ENCODE assay signal across 9 cellular contexts in the genomic region with DNA sequence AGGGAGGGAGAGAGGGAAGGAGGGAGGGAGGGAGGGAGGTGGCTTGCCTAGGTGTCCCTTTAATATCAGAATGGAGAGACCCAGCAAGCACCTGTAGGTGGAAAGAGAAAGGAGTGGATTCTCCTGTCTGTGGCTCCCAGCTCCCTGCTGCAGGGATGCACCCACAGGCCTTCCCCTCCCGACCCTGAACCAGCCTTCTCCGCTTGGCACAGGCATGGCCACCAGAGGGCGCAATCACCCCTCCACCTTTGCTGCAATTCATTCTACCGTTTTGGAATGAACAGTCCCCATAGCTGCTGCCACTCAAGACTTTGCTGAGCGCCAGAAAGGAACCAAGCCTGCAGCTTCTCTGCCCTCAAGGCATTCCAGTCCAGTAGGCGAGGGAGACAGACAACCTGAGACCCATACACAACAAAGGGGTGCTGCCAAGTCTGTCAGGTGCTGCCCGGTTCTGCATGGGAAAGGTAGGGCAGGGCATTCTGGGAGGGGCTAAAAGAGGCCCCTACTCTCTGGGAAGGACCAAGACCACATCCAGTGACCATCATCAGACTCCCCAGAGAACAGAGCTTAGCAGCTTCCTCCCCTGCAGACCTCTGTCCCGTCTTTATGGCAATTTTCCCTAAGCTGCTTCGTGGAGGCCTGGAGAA. TPM values are rescaled to one million over a fixed set of nuclear protein-coding genes. Genes with fewer than 3 reads are reported as not detected.
DNase-seq lines count a peak whose midpoint lies in the region; ATAC-seq and TF ChIP-seq lines count a peak whose summit lies in the region.
"Had no signal": no experiment of that assay in that cellular context is flagged by ENCODE, and none has a peak within 500 bp of the region (broad histone marks: within the 10 kb centered on the region; RNA-seq: fewer than 3 reads in every experiment).

No MANE protein-coding gene starts in this region.

- no peaks in the 10 kb centered on the region for H4K20me1 ChIP-seq in SK-N-SH (ENCODE audit: insufficient read depth)

- H2AFZ ChIP-seq in SK-N-SH (ENCODE audit: low read depth) = no peak overlapping the region
- H2AFZ ChIP-seq in parathyroid adenoma = no peak overlapping the region

- peak; percentile 60 for ATAC-seq in gastroesophageal sphincter

- no peak overlapping the region for H3K27ac ChIP-seq in SK-N-SH (ENCODE audit: low read depth in 2 of 2, low read length in 1 of 2)
- no peak overlapping the region for H3K27ac ChIP-seq in gastroesophageal sphincter
- no peak overlapping the region for H3K27ac ChIP-seq in parathyroid adenoma
- no peak overlapping the region for H3K27ac ChIP-seq in tibial nerve

- H3K9ac ChIP-seq in SK-N-SH (no peak overlapping the region), parathyroid adenoma (no peak overlapping the region)

- TF ChIP-seq CTCF in SK-N-SH (IDR thresholded peaks at IDR 0.05) (peak; percentile 88), gastroesophageal sphincter (IDR thresholded peaks at IDR 0.05) (peak in 3 of 4 experiments; percentile 77 to 92 (median 91)), parathyroid adenoma (IDR thresholded peaks at IDR 0.05) (peak; percentile 93), tibial nerve (IDR thresholded peaks at IDR 0.05) (peak; percentile 85 to 97 (median 89))

- peaks cover 15% of the 10 kb centered on the region for H3F3A ChIP-seq in SK-N-SH (replicated peaks; ENCODE audit: insufficient read depth)

- H3K4me2 ChIP-seq in SK-N-SH (no peak overlapping the region), parathyroid adenoma (ENCODE audit: low read length) (no peak overlapping the region)

- TF ChIP-seq POLR2A in gastroesophageal sphincter (IDR thresholded peaks at IDR 0.05) (no peak), tibial nerve (IDR thresholded peaks at IDR 0.05) (no peak)

- H3K79me2 ChIP-seq in SK-N-SH (ENCODE audit: insufficient read depth) (no peaks in the 10 kb centered on the region), parathyroid adenoma (no peaks in the 10 kb centered on the region)

- peaks cover 12 to 19% of the 10 kb centered on the region in 2 experiments; a peak in 3 of 4 replicates for H3K4me1 ChIP-seq in SK-N-SH (ENCODE audit: control insufficient read depth in 1 of 2, insufficient read depth in 2 of 2, low read depth in 1 of 2, low read length in 1 of 2)
- peaks cover 0 to 58% (median 16%) of the 10 kb centered on the region in 3 donors for H3K4me1 ChIP-seq in gastroesophageal sphincter
- peaks cover 5% of the 10 kb centered on the region for H3K4me1 ChIP-seq in parathyroid adenoma
- peaks cover 0 to 35% (median 15%) of the 10 kb centered on the region in 4 donors for H3K4me1 ChIP-seq in tibial nerve

- no peaks in the 10 kb centered on the region for H3K9me2 ChIP-seq in SK-N-SH

- H3K4me3 ChIP-seq in MG63 (no peak overlapping the region), SK-N-SH (ENCODE audit: low read depth in 2 of 2, low read length in 1 of 2) (peak overlapping the region in 1 of 2 experiments; percentile 38; a peak in 1 of 4 replicates), gastroesophageal sphincter (no peak overlapping the region), parathyroid adenoma (ENCODE audit: low read depth, low read length) (no peak overlapping the region), tibial nerve (no peak overlapping the region)
- H3K4me3 ChIP-seq: skin epidermis had no signal

- TF ChIP-seq EP300 in SK-N-SH (IDR thresholded peaks at IDR 0.05; ENCODE audit: borderline replicate concordance in 1 of 2, low read depth in 1 of 2, low read length in 1 of 2) (no peak), gastroesophageal sphincter (IDR thresholded peaks at IDR 0.05) (no peak), tibial nerve (IDR thresholded peaks at IDR 0.05) (peak in 1 of 2 donors; percentile 42)

- no peaks in the 10 kb centered on the region for H3K36me3 ChIP-seq in MG63
- H3K36me3 ChIP-seq in SK-N-SH (replicated peaks in 1 of 2; ENCODE audit: control insufficient read depth in 1 of 2, insufficient read depth in 2 of 2, low read length in 1 of 2) = peaks cover 0 to 5% of the 10 kb centered on the region in 2 experiments
- peaks cover 0 to 3% of the 10 kb centered on the region in 2 donors for H3K36me3 ChIP-seq in gastroesophageal sphincter
- H3K36me3 ChIP-seq in parathyroid adenoma (ENCODE audit: control insufficient read depth, insufficient read depth, low read length) = no peaks in the 10 kb centered on the region
- peaks cover 0 to 11% (median 0%) of the 10 kb centered on the region in 3 donors for H3K36me3 ChIP-seq in tibial nerve

- POLR2A ChIA-PET in SK-N-SH (lab: Yijun Ruan, JAX) = interaction anchor here (0.8 to 2.6 kb wide), 5 partner anchors 18 to 225 kb away, joined by 3 to 16 read pairs (median 3); a partner anchor contains a TSS

- peak; percentile 78 for DNase-seq in SIG-M5 treated with dmso at 0.1 percent for 504 hours (lab: John Stamatoyannopoulos, UW; ENCODE audit: unreplicated experiment)
- DNase-seq in SIG-M5 (lab: John Stamatoyannopoulos, UW) = no peak
- DNase-seq in MG63 = peak; percentile 68
- peak; percentile 93 for DNase-seq in SK-N-SH
- peak; percentile 79 to 90 (median 86) for DNase-seq in activated naive CD4-positive, alpha-beta T cell (lab: John Stamatoyannopoulos, UW)
- peak; percentile 82 to 90 for DNase-seq in tibial nerve (ENCODE audit: low spot score in 2 of 2)

- H3K27me3 ChIP-seq in MG63 = no peaks in the 10 kb centered on the region
- H3K27me3 ChIP-seq in SK-N-SH (ENCODE audit: insufficient read depth) = no peaks in the 10 kb centered on the region
- H3K27me3 ChIP-seq in gastroesophageal sphincter = no peaks in the 10 kb centered on the region
- H3K27me3 ChIP-seq in parathyroid adenoma (ENCODE audit: control insufficient read depth, insufficient read depth, low read length) = no peaks in the 10 kb centered on the region
- H3K27me3 ChIP-seq in tibial nerve = no peaks in the 10 kb centered on the region

- H3K9me3 ChIP-seq in MG63 (no peaks in the 10 kb centered on the region), SK-N-SH (no peaks in the 10 kb centered on the region), gastroesophageal sphincter (no peaks in the 10 kb centered on the region), parathyroid adenoma (ENCODE audit: control insufficient read depth, low read length) (no peaks in the 10 kb centered on the region), tibial nerve (no peaks in the 10 kb centered on the region)

- WGBS in SK-N-SH (ENCODE audit: low lambda C conversion rate) = 50% methylated on average over 6 of the region's 9 CpGs
- WGBS in gastroesophageal sphincter (ENCODE audit: low coverage in 1 of 2), 2 donors = 0% methylated on average over 2 of the region's 9 CpGs; no CpG with 5 or more reads in 1 of the 2 donors
- WGBS in tibial nerve, 2 donors = 24 to 32% methylated on average over 8 to 9 of the region's 9 CpGs

- CTCF ChIA-PET in SK-N-SH (lab: Yijun Ruan, JAX) = interaction anchor here (0.6 to 16.1 kb wide), 65 partner anchors 10 to 279 kb away, joined by 3 to 257 read pairs (median 4); a partner anchor contains a TSS

- peak; percentile 81 for TF ChIP-seq RAD21 in SK-N-SH (IDR thresholded peaks at IDR 0.05; ENCODE audit: low read length)

TF ChIP-seq in SK-N-SH, 30 proteins besides CTCF, POLR2A, EP300 and RAD21 (continues in another document):
- peak; percentile 63 for TF ChIP-seq NFIC (IDR thresholded peaks at IDR 0.05; ENCODE audit: borderline replicate concordance)
- TF ChIP-seq SMC3 (IDR thresholded peaks at IDR 0.05; ENCODE audit: low read depth, low read length) = peak; percentile 86

RNA-seq across cellular contexts. Expression of a gene that starts 4.9 kb away (rescaled TPM):
- not detected in 2 replicates for total RNA-seq in MG63 (2014; rRNA removed; shearing (Covaris generic); ENCODE audit: low replicate concordance)
- polyA plus RNA-seq in SK-N-SH (2012; rRNA removed) = 0.12 TPM in 1 of 2 replicates, not detected in the other
- not detected in 2 replicates for polyA plus RNA-seq in SK-N-SH (2012; cell fraction: cytosol; rRNA removed)
- polyA plus RNA-seq in SK-N-SH (2012; cell fraction: nucleus; rRNA removed) = 0.31 and 0.38 TPM in 2 replicates
- not detected for total RNA-seq in gastroesophageal sphincter
- under 1 TPM in 2 of 4 donors, not detected in 2; 0.30 to 0.39 TPM for total RNA-seq in tibial nerve

RNA-seq across cellular contexts. Expression of a gene that starts 18.5 kb away (rescaled TPM):
- total RNA-seq in MG63 (2014; rRNA removed; shearing (Covaris generic); ENCODE audit: low replicate concordance) = 37.4 and 100 TPM in 2 replicates
- polyA plus RNA-seq in SK-N-SH (2012; rRNA removed) = 157 and 188 TPM in 2 replicates
- 81.6 and 132 TPM in 2 replicates for polyA plus RNA-seq in SK-N-SH (2012; cell fraction: cytosol; rRNA removed)
- polyA plus RNA-seq in SK-N-SH (2012; cell fraction: nucleus; rRNA removed) = 125 and 150 TPM in 2 replicates
- total RNA-seq in gastroesophageal sphincter (10 to 100 TPM; 46.8 to 79.5 (median 69.2) TPM), tibial nerve (10 to 100 TPM; 59.2 to 72.9 (median 60.4) TPM)

RNA-seq across cellular contexts. Expression of a gene that starts 22.5 kb away (rescaled TPM):
- total RNA-seq in MG63 (2014; rRNA removed; shearing (Covaris generic); ENCODE audit: low replicate concordance) = 33.7 and 34.0 TPM in 2 replicates
- polyA plus RNA-seq in SK-N-SH (2012; rRNA removed) = 42.4 and 47.9 TPM in 2 replicates
- polyA plus RNA-seq in SK-N-SH (2012; cell fraction: cytosol; rRNA removed) = 25.8 and 35.6 TPM in 2 replicates
- 43.9 and 67.3 TPM in 2 replicates for polyA plus RNA-seq in SK-N-SH (2012; cell fraction: nucleus; rRNA removed)
- total RNA-seq in gastroesophageal sphincter = 10 to 100 TPM; 30.0 to 50.8 (median 35.8) TPM
- total RNA-seq in tibial nerve = 10 to 100 TPM; 26.1 to 37.1 (median 32.0) TPM

RNA-seq across cellular contexts. Expression of a gene that starts 25.1 kb away (rescaled TPM):
- 7.9 and 16.2 TPM in 2 replicates for total RNA-seq in MG63 (2014; rRNA removed; shearing (Covaris generic); ENCODE audit: low replicate concordance)
- polyA plus RNA-seq in SK-N-SH (2012; rRNA removed) = 19.2 and 23.9 TPM in 2 replicates
- 11.7 and 15.6 TPM in 2 replicates for polyA plus RNA-seq in SK-N-SH (2012; cell fraction: cytosol; rRNA removed)
- polyA plus RNA-seq in SK-N-SH (2012; cell fraction: nucleus; rRNA removed) = 56.2 and 60.9 TPM in 2 replicates
- total RNA-seq in gastroesophageal sphincter (10 to 100 TPM; 20.3 to 36.6 (median 29.9) TPM), tibial nerve (10 to 100 TPM; 25.8 to 35.1 (median 27.8) TPM)

RNA-seq across cellular contexts. Expression of a gene that starts 57.9 kb away (rescaled TPM):
- total RNA-seq in MG63 (2014; rRNA removed; shearing (Covaris generic); ENCODE audit: low replicate concordance) = 27.6 and 40.0 TPM in 2 replicates
- 41.2 and 57.8 TPM in 2 replicates for polyA plus RNA-seq in SK-N-SH (2012; rRNA removed)
- 55.6 and 67.2 TPM in 2 replicates for polyA plus RNA-seq in SK-N-SH (2012; cell fraction: cytosol; rRNA removed)
- polyA plus RNA-seq in SK-N-SH (2012; cell fraction: nucleus; rRNA removed) = 11.1 and 24.5 TPM in 2 replicates
- total RNA-seq in gastroesophageal sphincter = 10 to 100 TPM; 63.7 to 92.0 (median 86.7) TPM
- 10 to 100 TPM; 42.1 to 52.9 (median 48.6) TPM for total RNA-seq in tibial nerve
